8 cellular contexts compared by ENCODE assay signal in the genomic region with DNA sequence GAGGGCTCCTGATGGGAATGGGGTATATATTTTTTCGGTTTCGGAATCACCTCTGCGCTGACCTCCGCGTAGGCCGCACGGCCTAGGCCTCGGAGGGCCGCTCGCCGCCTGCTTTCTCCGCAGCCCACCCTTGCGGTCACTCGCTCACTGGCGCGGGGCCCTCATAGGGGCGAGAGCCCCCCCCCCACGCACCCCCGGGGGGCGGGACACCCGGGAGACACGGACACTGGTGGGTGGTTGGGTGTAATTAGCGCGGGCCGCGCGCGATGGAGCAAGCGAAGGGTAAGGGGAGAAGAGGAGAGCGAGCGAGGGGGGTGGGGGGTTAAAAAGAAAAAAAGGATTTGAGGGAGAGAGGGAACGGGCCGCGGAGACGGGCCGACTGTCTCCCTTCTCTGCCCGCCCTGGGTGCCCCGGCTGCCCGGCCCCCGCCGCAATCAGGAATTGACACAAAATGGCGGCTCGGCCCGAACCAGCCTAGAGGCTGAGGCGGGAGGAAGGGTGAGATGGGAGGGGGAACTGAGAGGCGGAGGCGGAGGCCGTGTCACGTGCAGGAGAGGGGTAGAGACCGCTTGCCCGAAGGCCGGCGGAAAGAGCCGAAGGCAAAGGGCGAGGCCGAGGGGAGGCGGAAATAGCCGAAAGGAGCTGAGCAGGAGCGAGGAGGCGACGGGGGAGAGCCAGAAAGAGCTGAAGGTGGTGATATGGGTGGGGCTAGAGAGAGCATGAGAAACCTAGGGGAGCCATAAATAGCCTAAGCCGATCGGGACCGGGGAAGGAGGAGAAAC. TPM values are rescaled to one million over a fixed set of nuclear protein-coding genes. Genes with fewer than 3 reads are reported as not detected.
DNase-seq lines count a peak whose midpoint lies in the region; ATAC-seq and TF ChIP-seq lines count a peak whose summit lies in the region.

No MANE protein-coding gene starts in this region.

- H3K4me2 ChIP-seq in BLaER1 treated with 17β-estradiol and CSF1 and Interleukin-3, amounts not matched to agents 10 nM and 100 nM = peak overlapping the region; percentile 75 to 94 (median 92)

- H3K4me3 Mint-ChIP-seq in activated CD4-positive, alpha-beta T cell treated with anti-CD3 and anti-CD28 coated beads, Interleukin-2, amount 10 ng/mL, durations not matched to agents 7 days and 5 days = peak overlapping the region; percentile 93

- CTCF ChIA-PET in activated CD4-positive, alpha-beta T cell treated with anti-CD3 and anti-CD28 coated beads, Interleukin-2, amount 10 ng/mL, durations not matched to agents 7 days and 5 days (lab: Charles Lee) = interaction anchor here (0.9 to 2.1 kb wide), 8 partner anchors 10 to 140 kb away, joined by 3 to 17 read pairs (median 6); a partner anchor contains a TSS

- intact Hi-C loops in left colon (cut with DNase I, micrococcal nuclease) = no loop called here

- peaks cover 0 to 2% (median 0%) of the 10 kb centered on the region in 11 experiments; a peak in 1 of 22 replicates for H4K20me1 ChIP-seq in BLaER1 treated with 17β-estradiol and CSF1 and Interleukin-3, amounts not matched to agents 10 nM and 100 nM

- POLR2A ChIA-PET in activated CD4-positive, alpha-beta T cell treated with anti-CD3 and anti-CD28 coated beads, Interleukin-2, amount 10 ng/mL, durations not matched to agents 7 days and 5 days (lab: Charles Lee) = interaction anchor here (0.6 to 1.7 kb wide), 5 partner anchors 10 to 116 kb away, joined by 3 to 33 read pairs (median 3); no protein-coding TSS in a partner anchor

- peak overlapping the region; percentile 100 for H3K27ac ChIP-seq in BLaER1 treated with 17β-estradiol and CSF1 and Interleukin-3, amounts not matched to agents 10 nM and 100 nM
- peak overlapping the region; percentile 99 to 100 for H3K27ac ChIP-seq in coronary artery

- peaks cover 33% of the 10 kb centered on the region for H3K4me1 Mint-ChIP-seq in activated CD4-positive, alpha-beta T cell treated with anti-CD3 and anti-CD28 coated beads, Interleukin-2, amount 10 ng/mL, durations not matched to agents 7 days and 5 days

- no peaks in the 10 kb centered on the region for H3K9me3 ChIP-seq in BLaER1 treated with 17β-estradiol and CSF1 and Interleukin-3, amounts not matched to agents 10 nM and 100 nM (replicated peaks in 1 of 11)

- TF ChIP-seq CTCF in coronary artery (IDR thresholded peaks at IDR 0.05) = no peak

- peak overlapping the region; percentile 76 to 96 (median 88) for H3K4me3 ChIP-seq in BLaER1 treated with 17β-estradiol and CSF1 and Interleukin-3, amounts not matched to agents 10 nM and 100 nM
- H3K4me3 ChIP-seq in coronary artery = peak overlapping the region; percentile 87

- peak overlapping the region; percentile 100 for H3K27ac Mint-ChIP-seq in activated CD4-positive, alpha-beta T cell treated with anti-CD3 and anti-CD28 coated beads, Interleukin-2, amount 10 ng/mL, durations not matched to agents 7 days and 5 days

- H3K36me3 Mint-ChIP-seq in activated CD4-positive, alpha-beta T cell treated with anti-CD3 and anti-CD28 coated beads, Interleukin-2, amount 10 ng/mL, durations not matched to agents 7 days and 5 days (ENCODE audit: low read depth) = peaks cover 35% of the 10 kb centered on the region

- H3K9me3 Mint-ChIP-seq in activated CD4-positive, alpha-beta T cell treated with anti-CD3 and anti-CD28 coated beads, Interleukin-2, amount 10 ng/mL, durations not matched to agents 7 days and 5 days = no peaks in the 10 kb centered on the region

- DNase-seq in NCI-H526 treated with DMSO at 0.1 percent for 48 hours (lab: John Stamatoyannopoulos, UW) = peak; percentile 96
- peak; percentile 100 for DNase-seq in activated CD4-positive, alpha-beta T cell treated with anti-CD3 and anti-CD28 coated beads, Interleukin-2, amount 10 ng/mL, durations not matched to agents 7 days and 5 days
- DNase-seq in coronary artery (ENCODE audit: low spot score) = peak; percentile 100
- peak; percentile 97 to 99 for DNase-seq in left colon
- DNase-seq in stimulated activated CD4-positive, alpha-beta T cell treated with anti-CD3 and anti-CD28 coated beads, Interleukin-1b, Interleukin-23, amount 100 ng/mL, for 4 hours (ENCODE audit: low read depth in 2 of 2) = peak; percentile 96 to 98

- peaks cover 6 to 15% (median 10%) of the 10 kb centered on the region in 11 experiments; a peak in 14 of 22 replicates for H3K36me3 ChIP-seq in BLaER1 treated with 17β-estradiol and CSF1 and Interleukin-3, amounts not matched to agents 10 nM and 100 nM

- no peaks in the 10 kb centered on the region for H3K27me3 ChIP-seq in BLaER1 treated with 17β-estradiol and CSF1 and Interleukin-3, amounts not matched to agents 10 nM and 100 nM

- H3K9ac ChIP-seq in BLaER1 treated with 17β-estradiol and CSF1 and Interleukin-3, amounts not matched to agents 10 nM and 100 nM = peak overlapping the region; percentile 96 to 100 (median 100)

- H3K27me3 Mint-ChIP-seq in activated CD4-positive, alpha-beta T cell treated with anti-CD3 and anti-CD28 coated beads, Interleukin-2, amount 10 ng/mL, durations not matched to agents 7 days and 5 days = no peaks in the 10 kb centered on the region

- H3K4me1 ChIP-seq in BLaER1 treated with 17β-estradiol and CSF1 and Interleukin-3, amounts not matched to agents 10 nM and 100 nM = peaks cover 31 to 42% (median 34%) of the 10 kb centered on the region in 10 experiments

- ATAC-seq in GM19351 (IDR thresholded peaks at IDR 0.05; ENCODE audit: unreplicated experiment) (peak; percentile 82), HG03520 (IDR thresholded peaks at IDR 0.05; ENCODE audit: unreplicated experiment) (peak; percentile 69), left colon (peak; percentile 84)

RNA-seq across cellular contexts. Expression of a gene that starts 0.7 kb away (rescaled TPM):
- 100 to 1,000 TPM in 1 of 2 experiments, 10 to 100 TPM in 1; 99.5 to 115 TPM for total RNA-seq in activated CD4-positive, alpha-beta T cell treated with anti-CD3 and anti-CD28 coated beads, Interleukin-2, amount 10 ng/mL, durations not matched to agents 7 days and 5 days
- total RNA-seq in left colon = 10 to 100 TPM; 45.8 to 47.0 TPM

RNA-seq across cellular contexts. Expression of a gene that starts 17.8 kb away (rescaled TPM):
- total RNA-seq in activated CD4-positive, alpha-beta T cell treated with anti-CD3 and anti-CD28 coated beads, Interleukin-2, amount 10 ng/mL, durations not matched to agents 7 days and 5 days = 100 to 1,000 TPM; 162 to 168 TPM
- 10 to 100 TPM; 58.4 to 60.7 TPM for total RNA-seq in left colon

Comparison
In these comparisons a context has a peak if more than half of its experiments do, and no peak if none do; other contexts are left out.
1. Peak in every context shown above with its lines: DNase-seq, ATAC-seq, H3K4me3 ChIP-seq and H3K27ac ChIP-seq.